Comparison of ENCODE assay signal across 19 cellular contexts in the genomic region with DNA sequence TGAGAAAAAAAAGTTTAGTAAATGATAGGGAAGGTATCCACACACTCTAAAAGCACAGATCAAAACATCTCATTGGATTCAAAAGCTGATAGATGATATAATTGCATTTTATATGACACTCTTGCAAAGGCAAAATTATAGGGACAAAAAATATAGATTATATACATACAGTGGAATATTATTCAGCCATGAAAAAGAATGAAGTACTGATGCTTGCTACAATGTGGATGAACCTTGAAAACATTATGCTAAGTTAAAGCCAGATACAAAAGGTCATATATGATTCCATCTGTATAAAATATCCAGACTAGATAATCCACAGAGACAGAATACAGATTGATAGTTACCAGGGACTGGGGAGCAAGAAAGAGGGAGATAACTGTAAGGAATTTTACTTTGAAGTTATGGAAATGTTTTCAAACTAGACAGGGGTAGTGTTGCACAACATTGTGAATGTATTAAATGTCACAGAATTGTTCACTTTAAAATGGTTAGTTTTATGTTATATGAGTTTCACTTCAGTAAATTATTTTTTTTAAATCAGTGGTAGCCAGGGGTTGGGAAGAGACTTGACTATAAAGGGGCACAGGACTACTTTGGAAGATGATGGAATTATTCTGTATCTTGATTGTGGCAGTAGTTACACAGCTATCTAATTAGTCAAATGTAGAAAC. TPM values are rescaled to one million over a fixed set of nuclear protein-coding genes. Genes with fewer than 3 reads are reported as not detected.
A peak's percentile ranks its signal among the peaks of the same experiment; 100 is the strongest.
DNase-seq lines count a peak whose midpoint lies in the region; ATAC-seq and TF ChIP-seq lines count a peak whose summit lies in the region.
"Had no signal": no experiment of that assay in that cellular context is flagged by ENCODE, and none has a peak within 500 bp of the region (broad histone marks: within the 10 kb centered on the region; RNA-seq: fewer than 3 reads in every experiment).

No MANE protein-coding gene starts in this region.

- dilution Hi-C loops in mammary epithelial cell (cut with HindIII; ENCODE audit: low sequenced_read_pairs): no loop called here

- no peak overlapping the region for H3K4me2 ChIP-seq in mammary epithelial cell (ENCODE audit: insufficient read depth, low read depth, low read length)
- H3K4me2 ChIP-seq: BLaER1, GM23338 had no signal

- intact Hi-C loops in mammary epithelial cell (cut with micrococcal nuclease): no loop called here
- intact Hi-C loops in MCF 10A (cut with micrococcal nuclease): no loop called here
- intact Hi-C loops in CD4-positive, alpha-beta T cell (cut with DNase I, micrococcal nuclease): no loop called here

- H3K27ac ChIP-seq in mammary epithelial cell (ENCODE audit: insufficient read depth, low read depth, low read length): peak overlapping the region; percentile 22
- H3K27ac ChIP-seq in epithelial cell of prostate: peak overlapping the region; percentile 54
- no peak overlapping the region for H3K27ac ChIP-seq in CD4-positive, alpha-beta T cell (ENCODE audit: low read depth, low read length)
- H3K27ac ChIP-seq: BLaER1, SK-N-MC had no signal

- H4K20me1 ChIP-seq in mammary epithelial cell (ENCODE audit: insufficient read depth, low read length): no peaks in the 10 kb centered on the region
- H4K20me1 ChIP-seq: BLaER1 had no signal

- CTCF ChIA-PET in mammary epithelial cell (lab: Charles Lee; ENCODE audit: low non-redundant PET) (no interaction called here), MCF 10A (lab: Yijun Ruan, JAX) (no interaction called here)
- CTCF ChIA-PET in CD4-positive, alpha-beta T cell (lab: Charles Lee): no interaction called here

- DNase-seq in mammary epithelial cell (no peak), MCF 10A (ENCODE audit: unreplicated experiment) (no peak), MV-4-11 (lab: John Stamatoyannopoulos, UW) (peak; percentile 48), epithelial cell of prostate (ENCODE audit: low read depth, low spot score) (no peak), NCI-H446 treated with DMSO at 0.1 percent for 48 hours (lab: John Stamatoyannopoulos, UW) (no peak)
- DNase-seq in effector CD4-positive, alpha-beta T cell: no peak
- DNase-seq in CD4-positive, alpha-beta T cell: no peak
- DNase-seq: CD4-positive, CD25-positive, alpha-beta regulatory T cell; DMS53; NCI-H1105 treated with DMSO at 0.1 percent for 48 hours; NCI-H146; NCI-H1930; NCI-H526 treated with DMSO at 0.1 percent for 48 hours; Peyer's patch; SIG-M5 had no signal

- H3K4me3 Mint-ChIP-seq in MCF 10A (ENCODE audit: unreplicated experiment): no peak overlapping the region
- H3K4me3 Mint-ChIP-seq in CD4-positive, alpha-beta T cell: no peak overlapping the region
- H3K4me3 Mint-ChIP-seq: CD4-positive, CD25-positive, alpha-beta regulatory T cell; GM23338 had no signal

- H3K9me3 Mint-ChIP-seq in MCF 10A (ENCODE audit: unreplicated experiment): no peaks in the 10 kb centered on the region
- no peaks in the 10 kb centered on the region for H3K9me3 Mint-ChIP-seq in CD4-positive, alpha-beta T cell

- H2AFZ ChIP-seq in mammary epithelial cell (ENCODE audit: low read depth, low read length): no peak overlapping the region

- H3K27me3 ChIP-seq in mammary epithelial cell (ENCODE audit: insufficient read depth, low read length): no peaks in the 10 kb centered on the region
- peaks cover 3% of the 10 kb centered on the region for H3K27me3 ChIP-seq in CD4-positive, alpha-beta T cell (ENCODE audit: control insufficient read depth, insufficient read depth, low read length)
- H3K27me3 ChIP-seq: BLaER1, Peyer's patch had no signal

- no peak for ATAC-seq in CD4-positive, alpha-beta T cell (ENCODE audit: poor library complexity)
- ATAC-seq: GM23338 had no signal

- BruUV-seq in mammary epithelial cell (replicated peaks; lab: Mats Ljungman, UMichigan): no TSS peak
- no TSS peak for BruUV-seq in MCF 10A (replicated peaks; lab: Mats Ljungman, UMichigan)

- H3K4me1 Mint-ChIP-seq in MCF 10A (ENCODE audit: insufficient read depth, unreplicated experiment): peaks cover 9% of the 10 kb centered on the region
- peaks cover 6% of the 10 kb centered on the region for H3K4me1 Mint-ChIP-seq in CD4-positive, alpha-beta T cell (ENCODE audit: low read depth)
- H3K4me1 Mint-ChIP-seq: CD4-positive, CD25-positive, alpha-beta regulatory T cell had no signal

- in situ Hi-C loops in mammary epithelial cell (cut with MboI; ENCODE audit: low sequenced_read_pairs in 2 of 2): no loop called here

- H3K36me3 ChIP-seq in mammary epithelial cell (ENCODE audit: insufficient read depth, low read length): no peaks in the 10 kb centered on the region
- H3K36me3 ChIP-seq: HAP-1, Peyer's patch had no signal

- H3K9ac ChIP-seq in mammary epithelial cell (ENCODE audit: insufficient read depth, low read length): no peak overlapping the region
- H3K9ac ChIP-seq: BLaER1 had no signal

- no peaks in the 10 kb centered on the region for H3K9me3 ChIP-seq in mammary epithelial cell (replicated peaks; ENCODE audit: insufficient read depth, low read length)
- no peaks in the 10 kb centered on the region for H3K9me3 ChIP-seq in CD4-positive, alpha-beta T cell (ENCODE audit: control insufficient read depth, low read length)
- H3K9me3 ChIP-seq: Peyer's patch had no signal

- POLR2A ChIA-PET in MCF 10A (lab: Yijun Ruan, JAX): interaction anchor here (0.6 kb wide), 1 partner anchor 54 kb away, joined by 3 read pairs; no protein-coding TSS in a partner anchor
- POLR2A ChIA-PET in CD4-positive, alpha-beta T cell (lab: Charles Lee): no interaction called here

- H3K79me2 ChIP-seq in mammary epithelial cell (ENCODE audit: insufficient read depth, low read length): no peaks in the 10 kb centered on the region

- peaks cover 7% of the 10 kb centered on the region for H3K4me1 ChIP-seq in mammary epithelial cell (ENCODE audit: insufficient read depth, low read length)
- H3K4me1 ChIP-seq: BLaER1, HAP-1, Peyer's patch had no signal

- no peak overlapping the region for H3K27ac Mint-ChIP-seq in MCF 10A (ENCODE audit: low read depth, unreplicated experiment)
- H3K27ac Mint-ChIP-seq in CD4-positive, alpha-beta T cell: no peak overlapping the region
- H3K27ac Mint-ChIP-seq: CD4-positive, CD25-positive, alpha-beta regulatory T cell; GM23338 had no signal

- no peak overlapping the region for H3K4me3 ChIP-seq in mammary epithelial cell (replicated peaks in 1 of 3; ENCODE audit: insufficient read depth in 1 of 3, low read depth in 2 of 3, low read length in 3 of 3)
- H3K4me3 ChIP-seq: BLaER1, GM23338, HAP-1, Peyer's patch, SK-N-MC had no signal

- TF ChIP-seq CTCF in mammary epithelial cell (conservative IDR thresholded peaks at IDR 0.05 in 1 of 2, IDR thresholded peaks at IDR 0.05 in 1 of 2; ENCODE audit: extremely low read depth in 1 of 2, insufficient read depth in 1 of 2, low read depth in 1 of 2, low read length in 2 of 2): no peak
- TF ChIP-seq CTCF in MCF 10A (IDR thresholded peaks at IDR 0.05; ENCODE audit: unreplicated experiment): no peak
- no peak for TF ChIP-seq CTCF in CD4-positive, alpha-beta T cell (IDR thresholded peaks at IDR 0.05)

- H3K36me3 Mint-ChIP-seq in MCF 10A (ENCODE audit: insufficient read depth, unreplicated experiment): no peaks in the 10 kb centered on the region
- no peaks in the 10 kb centered on the region for H3K36me3 Mint-ChIP-seq in CD4-positive, alpha-beta T cell (ENCODE audit: low read depth)
- H3K36me3 Mint-ChIP-seq: CD4-positive, CD25-positive, alpha-beta regulatory T cell had no signal

- peaks cover 8% of the 10 kb centered on the region for H3K27me3 Mint-ChIP-seq in MCF 10A (ENCODE audit: insufficient read depth, unreplicated experiment)
- H3K27me3 Mint-ChIP-seq in CD4-positive, alpha-beta T cell: peaks cover 39% of the 10 kb centered on the region

RNA-seq across cellular contexts. Expression of gene CDKN3, which starts 41.7 kb away (rescaled TPM):
- total RNA-seq in mammary epithelial cell (10 to 100 TPM in 1 of 2 donors, under 1 TPM in 1; 0.50 to 38.1 TPM), MCF 10A (2022) (66.4 and 66.5 TPM in 2 replicates)
- polyA plus RNA-seq in mammary epithelial cell: 47.2 TPM
- not detected for polyA minus RNA-seq in mammary epithelial cell
- total RNA-seq in CD4-positive, alpha-beta T cell: 1 to 10 TPM in 1 of 2 experiments, under 1 TPM in 1; 0.61 to 1.4 TPM
